Comparison of ENCODE assay signal across 15 cellular contexts in the genomic region with DNA sequence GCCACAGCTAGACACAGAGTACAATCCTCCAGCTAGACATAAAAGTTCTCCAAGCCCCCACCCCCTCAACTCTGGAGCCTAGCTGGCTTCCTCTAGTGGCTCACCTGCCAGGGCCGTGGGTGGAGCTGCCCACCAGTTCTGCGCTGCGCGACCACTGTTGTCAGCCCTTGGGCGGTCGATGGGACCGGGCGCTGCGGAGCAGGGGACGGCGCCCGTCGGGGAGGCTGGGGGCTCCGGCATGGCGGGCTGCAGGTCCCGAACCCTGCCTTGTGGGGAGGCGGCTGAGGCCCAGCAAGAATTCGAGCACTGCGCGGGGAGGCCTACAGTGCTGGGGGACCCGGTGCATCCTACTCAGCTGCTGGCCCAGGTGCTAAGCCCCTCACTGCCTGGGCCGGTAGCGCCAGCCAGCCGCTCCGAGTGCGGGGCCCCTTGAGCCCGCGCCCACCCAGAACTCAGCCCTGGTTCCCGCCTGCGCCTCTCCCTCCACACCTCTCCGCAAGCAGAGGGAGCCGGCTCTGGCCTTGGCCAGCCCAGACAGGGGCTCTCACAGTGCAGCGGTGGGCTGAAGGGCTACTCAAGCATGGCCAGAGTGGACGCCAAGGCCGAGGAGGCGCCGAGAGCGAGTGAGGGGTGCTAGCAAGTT. TPM values are rescaled to one million over a fixed set of nuclear protein-coding genes. Genes with fewer than 3 reads are reported as not detected.
DNase-seq lines count a peak whose midpoint lies in the region; ATAC-seq and TF ChIP-seq lines count a peak whose summit lies in the region.
"Had no signal": no experiment of that assay in that cellular context is flagged by ENCODE, and none has a peak within 500 bp of the region (broad histone marks: within the 10 kb centered on the region; RNA-seq: fewer than 3 reads in every experiment).

No MANE protein-coding gene starts in this region.

- H3K4me1 Mint-ChIP-seq in stimulated activated naive CD8-positive, alpha-beta T cell treated with anti-CD3 and anti-CD28 coated beads, Interleukin-15, amount 100 ng/mL, for 72 hours = no peaks in the 10 kb centered on the region
- H3K4me1 Mint-ChIP-seq: CD8-positive, alpha-beta memory T cell had no signal

- no peak overlapping the region for H2BK120ac ChIP-seq in mesenchymal stem cell (ENCODE audit: low read depth, low read length)

- H3K27me3 Mint-ChIP-seq in stimulated activated naive CD8-positive, alpha-beta T cell treated with anti-CD3 and anti-CD28 coated beads, Interleukin-15, amount 100 ng/mL, for 72 hours = peaks cover 32% of the 10 kb centered on the region

- no peak for ATAC-seq in Right ventricle myocardium inferior
- ATAC-seq in stimulated activated naive CD8-positive, alpha-beta T cell treated with anti-CD3 and anti-CD28 coated beads, Interleukin-15, amount 100 ng/mL, for 72 hours = peak; percentile 49
- no peak for ATAC-seq in HG02870 (IDR thresholded peaks at IDR 0.05; ENCODE audit: unreplicated experiment)
- ATAC-seq in GM18511 (IDR thresholded peaks at IDR 0.05; ENCODE audit: unreplicated experiment) = no peak
- ATAC-seq in GM21737 (IDR thresholded peaks at IDR 0.05; ENCODE audit: unreplicated experiment) = no peak
- ATAC-seq: HCT116 had no signal

- TF ChIP-seq CTCF in left ventricle myocardium inferior (IDR thresholded peaks at IDR 0.05; ENCODE audit: borderline replicate concordance) = no peak

- H3K79me1 ChIP-seq in mesenchymal stem cell (replicated peaks; ENCODE audit: low read length, poor library complexity, severe bottlenecking) = no peaks in the 10 kb centered on the region

- H3K9me3 ChIP-seq in left ventricle myocardium inferior (replicated peaks) = peaks cover 3% of the 10 kb centered on the region
- no peaks in the 10 kb centered on the region for H3K9me3 ChIP-seq in mesenchymal stem cell (ENCODE audit: control insufficient read depth, low read length)
- H3K9me3 ChIP-seq: Caco-2 had no signal

- H3K23ac ChIP-seq in mesenchymal stem cell (ENCODE audit: low read length in 2 of 2) = no peak overlapping the region

- WGBS in mesenchymal stem cell = 94% methylated on average over 38 of the region's 38 CpGs

- H3K27ac ChIP-seq in left ventricle myocardium inferior (replicated peaks) = no peak overlapping the region
- no peak overlapping the region for H3K27ac ChIP-seq in mesenchymal stem cell (ENCODE audit: low read length, poor library complexity, severe bottlenecking)
- H3K27ac ChIP-seq: BLaER1 had no signal

- peak overlapping the region; percentile 11 for H2AFZ ChIP-seq in mesenchymal stem cell (ENCODE audit: low read depth, low read length)

- no peak overlapping the region for H2AK5ac ChIP-seq in mesenchymal stem cell (ENCODE audit: low read length, severe bottlenecking)

- no peak overlapping the region for H4K91ac ChIP-seq in mesenchymal stem cell (ENCODE audit: low read length)

- intact Hi-C loops in Right ventricle myocardium inferior (cut with DNase I) = no loop called here
- intact Hi-C loops in left ventricle myocardium inferior (cut with micrococcal nuclease) = no loop called here

- no peak overlapping the region for H2BK12ac ChIP-seq in mesenchymal stem cell (ENCODE audit: low read length in 2 of 2)

- no peak overlapping the region for H3K4me3 Mint-ChIP-seq in stimulated activated naive CD8-positive, alpha-beta T cell treated with anti-CD3 and anti-CD28 coated beads, Interleukin-15, amount 100 ng/mL, for 72 hours
- H3K4me3 Mint-ChIP-seq: CD8-positive, alpha-beta memory T cell had no signal

- H3K4me2 ChIP-seq in mesenchymal stem cell (ENCODE audit: low read length, poor library complexity, severe bottlenecking) = no peak overlapping the region
- H3K4me2 ChIP-seq: BLaER1 had no signal

- H4K8ac ChIP-seq in mesenchymal stem cell (ENCODE audit: low read length) = no peak overlapping the region

- no peak overlapping the region for H3K27ac Mint-ChIP-seq in stimulated activated naive CD8-positive, alpha-beta T cell treated with anti-CD3 and anti-CD28 coated beads, Interleukin-15, amount 100 ng/mL, for 72 hours
- H3K27ac Mint-ChIP-seq: CD8-positive, alpha-beta memory T cell had no signal

- no peak overlapping the region for H3K9ac ChIP-seq in mesenchymal stem cell (ENCODE audit: low read length)
- H3K9ac ChIP-seq: BLaER1 had no signal

- no peak overlapping the region for H3K4ac ChIP-seq in mesenchymal stem cell (ENCODE audit: low read depth in 1 of 2, low read length in 2 of 2)

- DNase-seq in Right ventricle myocardium inferior (ENCODE audit: missing footprints) (peak; percentile 64), left ventricle myocardium inferior (no peak), mesenchymal stem cell (no peak)
- DNase-seq in stimulated activated naive CD8-positive, alpha-beta T cell treated with anti-CD3 and anti-CD28 coated beads, Interleukin-15, amount 100 ng/mL, for 72 hours = no peak
- DNase-seq: 8988T; AML-193; Caco-2; CD8-positive, alpha-beta memory T cell; DND-41; GDM1 had no signal

- no peak overlapping the region for H3K18ac ChIP-seq in mesenchymal stem cell (ENCODE audit: low read depth in 1 of 2, low read length in 2 of 2)

- H3K14ac ChIP-seq in mesenchymal stem cell (ENCODE audit: low read length in 2 of 2) = no peak overlapping the region

- H2BK15ac ChIP-seq in mesenchymal stem cell (ENCODE audit: low read depth, poor library complexity, severe bottlenecking) = no peak overlapping the region

- H3K9me3 Mint-ChIP-seq in stimulated activated naive CD8-positive, alpha-beta T cell treated with anti-CD3 and anti-CD28 coated beads, Interleukin-15, amount 100 ng/mL, for 72 hours = no peaks in the 10 kb centered on the region

- H3K36me3 ChIP-seq in left ventricle myocardium inferior (no peaks in the 10 kb centered on the region), mesenchymal stem cell (ENCODE audit: control insufficient read depth in 1 of 2, insufficient read depth in 2 of 2, low read depth in 1 of 2, low read length in 2 of 2) (no peaks in the 10 kb centered on the region)
- H3K36me3 ChIP-seq: BLaER1 had no signal

- H3K4me1 ChIP-seq in left ventricle myocardium inferior = no peaks in the 10 kb centered on the region
- no peaks in the 10 kb centered on the region for H3K4me1 ChIP-seq in mesenchymal stem cell (ENCODE audit: control insufficient read depth, insufficient read depth, low read depth, low read length)
- H3K4me1 ChIP-seq: BLaER1, Caco-2 had no signal

- H3K27me3 ChIP-seq in left ventricle myocardium inferior (ENCODE audit: low read depth) (no peaks in the 10 kb centered on the region), mesenchymal stem cell (ENCODE audit: control insufficient read depth in 1 of 2, insufficient read depth in 1 of 2, low read length in 2 of 2) (no peaks in the 10 kb centered on the region)
- H3K27me3 ChIP-seq: BLaER1 had no signal

- H2BK5ac ChIP-seq in mesenchymal stem cell (ENCODE audit: low read depth, low read length, poor library complexity, severe bottlenecking) = no peak overlapping the region

- H3K4me3 ChIP-seq in left ventricle myocardium inferior = no peak overlapping the region
- H3K4me3 ChIP-seq in mesenchymal stem cell (ENCODE audit: insufficient read depth in 1 of 2, low read depth in 1 of 2, low read length in 2 of 2) = no peak overlapping the region
- H3K4me3 ChIP-seq: BLaER1 had no signal

RNA-seq across cellular contexts. Expression of a gene that starts 51.0 kb away (rescaled TPM):
- total RNA-seq in Right ventricle myocardium inferior (1.6 TPM), left ventricle myocardium inferior (0.80 TPM)
- 0.03 TPM for polyA plus RNA-seq in mesenchymal stem cell (2013, experiment 1 of 2)
- 0.07 TPM for polyA plus RNA-seq in mesenchymal stem cell (2013, experiment 2 of 2)
- polyA plus RNA-seq: CD8-positive, alpha-beta memory T cell had no signal
